In genomic region chr22:20575724-20576444, GRCh38 we compare ENCODE assay signal across 16 cellular contexts.
DNase-seq lines count a peak whose midpoint lies in the region; ATAC-seq and TF ChIP-seq lines count a peak whose summit lies in the region.
"Had no signal": no experiment of that assay in that cellular context is flagged by ENCODE, and none has a peak within 500 bp of the region (broad histone marks: within the 10 kb centered on the region; RNA-seq: fewer than 3 reads in every experiment).

No MANE protein-coding gene starts in this region.

- intact Hi-C loops in activated T-helper 1 cell treated with anti-CD3 and anti-CD28 coated beads, Interleukin-12 subunit alpha, Interleukin-12 subunit beta, Interleukin-2, Interleukin-4 antibody, amounts not matched to agents 30 ng/mL and 10 ng/mL and 1 ng/mL, durations not matched to agents 14 hours and 24 hours and 36 hours (cut with micrococcal nuclease): no loop called here

- H3K9me3 Mint-ChIP-seq in stimulated activated naive CD8-positive, alpha-beta T cell treated with anti-CD3 and anti-CD28 coated beads, Interleukin-15, Interleukin-2, amounts not matched to agents 100 ng/mL and 50 ng/mL, for 24 hours: no peaks in the 10 kb centered on the region
- H3K9me3 Mint-ChIP-seq in activated T-helper 1 cell treated with anti-CD3 and anti-CD28 coated beads, Interleukin-12 subunit alpha, Interleukin-12 subunit beta, Interleukin-2, Interleukin-4 antibody, amounts not matched to agents 30 ng/mL and 10 ng/mL and 1 ng/mL, durations not matched to agents 14 hours and 24 hours and 36 hours: no peaks in the 10 kb centered on the region
- no peaks in the 10 kb centered on the region for H3K9me3 Mint-ChIP-seq in neural crest cell

- peak overlapping the region; percentile 65 for H3K27ac Mint-ChIP-seq in stimulated activated naive CD8-positive, alpha-beta T cell treated with anti-CD3 and anti-CD28 coated beads, Interleukin-15, Interleukin-2, amounts not matched to agents 100 ng/mL and 50 ng/mL, for 24 hours
- peak overlapping the region; percentile 85 for H3K27ac Mint-ChIP-seq in activated T-helper 1 cell treated with anti-CD3 and anti-CD28 coated beads, Interleukin-12 subunit alpha, Interleukin-12 subunit beta, Interleukin-2, Interleukin-4 antibody, amounts not matched to agents 30 ng/mL and 10 ng/mL and 1 ng/mL, durations not matched to agents 14 hours and 24 hours and 36 hours
- peak overlapping the region; percentile 86 for H3K27ac Mint-ChIP-seq in neural crest cell (ENCODE audit: unreplicated experiment)

- H3K27me3 Mint-ChIP-seq in stimulated activated naive CD8-positive, alpha-beta T cell treated with anti-CD3 and anti-CD28 coated beads, Interleukin-15, Interleukin-2, amounts not matched to agents 100 ng/mL and 50 ng/mL, for 24 hours: no peaks in the 10 kb centered on the region
- H3K27me3 Mint-ChIP-seq in activated T-helper 1 cell treated with anti-CD3 and anti-CD28 coated beads, Interleukin-12 subunit alpha, Interleukin-12 subunit beta, Interleukin-2, Interleukin-4 antibody, amounts not matched to agents 30 ng/mL and 10 ng/mL and 1 ng/mL, durations not matched to agents 14 hours and 24 hours and 36 hours (ENCODE audit: insufficient read depth): no peaks in the 10 kb centered on the region
- no peaks in the 10 kb centered on the region for H3K27me3 Mint-ChIP-seq in neural crest cell (ENCODE audit: low read depth)
- H3K27me3 Mint-ChIP-seq: CD4-positive, alpha-beta memory T cell had no signal

- H3K4me3 Mint-ChIP-seq in stimulated activated naive CD8-positive, alpha-beta T cell treated with anti-CD3 and anti-CD28 coated beads, Interleukin-15, Interleukin-2, amounts not matched to agents 100 ng/mL and 50 ng/mL, for 24 hours: no peak overlapping the region
- no peak overlapping the region for H3K4me3 Mint-ChIP-seq in activated T-helper 1 cell treated with anti-CD3 and anti-CD28 coated beads, Interleukin-12 subunit alpha, Interleukin-12 subunit beta, Interleukin-2, Interleukin-4 antibody, amounts not matched to agents 30 ng/mL and 10 ng/mL and 1 ng/mL, durations not matched to agents 14 hours and 24 hours and 36 hours
- H3K4me3 Mint-ChIP-seq in neural crest cell: no peak overlapping the region

- peaks cover 28% of the 10 kb centered on the region for H3K4me1 Mint-ChIP-seq in stimulated activated naive CD8-positive, alpha-beta T cell treated with anti-CD3 and anti-CD28 coated beads, Interleukin-15, Interleukin-2, amounts not matched to agents 100 ng/mL and 50 ng/mL, for 24 hours (ENCODE audit: low read depth)
- H3K4me1 Mint-ChIP-seq in activated T-helper 1 cell treated with anti-CD3 and anti-CD28 coated beads, Interleukin-12 subunit alpha, Interleukin-12 subunit beta, Interleukin-2, Interleukin-4 antibody, amounts not matched to agents 30 ng/mL and 10 ng/mL and 1 ng/mL, durations not matched to agents 14 hours and 24 hours and 36 hours (ENCODE audit: low read depth): peaks cover 21% of the 10 kb centered on the region
- H3K4me1 Mint-ChIP-seq in neural crest cell: no peaks in the 10 kb centered on the region

- DNase-seq in stimulated activated naive CD8-positive, alpha-beta T cell treated with anti-CD3 and anti-CD28 coated beads, Interleukin-15, Interleukin-2, amounts not matched to agents 100 U/mL and 50 U/mL, for 24 hours: no peak
- no peak for DNase-seq in activated T-helper 1 cell treated with anti-CD3 and anti-CD28 coated beads, Interleukin-12 subunit alpha, Interleukin-12 subunit beta, Interleukin-2, Interleukin-4 antibody, amounts not matched to agents 30 ng/mL and 10 ng/mL and 1 ng/mL, durations not matched to agents 14 hours and 24 hours and 36 hours (ENCODE audit: low spot score)
- no peak for DNase-seq in neural crest cell (ENCODE audit: low read depth, low spot score)
- DNase-seq in NOMO-1 treated with DMSO at 0.1 percent for 48 hours (lab: John Stamatoyannopoulos, UW; ENCODE audit: unreplicated experiment): no peak
- no peak for DNase-seq in SHP77 (lab: John Stamatoyannopoulos, UW)
- DNase-seq: ACHN, AML-193, DMS79, NCI-H1417 treated with DMSO at 0.1 percent for 48 hours, NCI-H2029, NCI-H2171, NCI-H446, RPMI8226 had no signal

- TF ChIP-seq CTCF in neural crest cell (conservative IDR thresholded peaks at IDR 0.05): no peak

- no peak for ATAC-seq in stimulated activated naive CD8-positive, alpha-beta T cell treated with anti-CD3 and anti-CD28 coated beads, Interleukin-15, Interleukin-2, amounts not matched to agents 100 U/mL and 50 U/mL, for 24 hours
- ATAC-seq in HG02840 (IDR thresholded peaks at IDR 0.05; ENCODE audit: low FRiP score, unreplicated experiment): no peak

- peaks cover 70% of the 10 kb centered on the region for H3K36me3 Mint-ChIP-seq in stimulated activated naive CD8-positive, alpha-beta T cell treated with anti-CD3 and anti-CD28 coated beads, Interleukin-15, Interleukin-2, amounts not matched to agents 100 ng/mL and 50 ng/mL, for 24 hours (ENCODE audit: low read depth)
- peaks cover 29% of the 10 kb centered on the region for H3K36me3 Mint-ChIP-seq in activated T-helper 1 cell treated with anti-CD3 and anti-CD28 coated beads, Interleukin-12 subunit alpha, Interleukin-12 subunit beta, Interleukin-2, Interleukin-4 antibody, amounts not matched to agents 30 ng/mL and 10 ng/mL and 1 ng/mL, durations not matched to agents 14 hours and 24 hours and 36 hours (ENCODE audit: low read depth)
- peaks cover 15% of the 10 kb centered on the region for H3K36me3 Mint-ChIP-seq in neural crest cell (ENCODE audit: low read depth)
